ENCODE assay signal across 39 cellular contexts in genomic region chr19:13466697-13467096, GRCh38.
"Had no signal": no experiment of that assay in that cellular context is flagged by ENCODE, and none has a peak within 500 bp of the region (broad histone marks: within the 10 kb centered on the region; RNA-seq: fewer than 3 reads in every experiment).

No MANE protein-coding gene starts in this region.

- H3K27ac Mint-ChIP-seq: activated naive CD4-positive, alpha-beta T cell treated with anti-CD3 and anti-CD28 coated beads for 36 hours; activated naive CD4-positive, alpha-beta T cell treated with anti-CD3 and anti-CD28 coated beads, Interleukin-2, amount 50 U/mL, for 24 hours; activated naive CD8-positive, alpha-beta T cell; activated naive CD8-positive, alpha-beta T cell treated with anti-CD3 and anti-CD28 coated beads for 36 hours; activated naive CD8-positive, alpha-beta T cell treated with anti-CD3 and anti-CD28 coated beads, Interleukin-2, amount 10 ng/mL, durations not matched to agents 7 days and 5 days; activated naive CD8-positive, alpha-beta T cell treated with anti-CD3 and anti-CD28 coated beads, Interleukin-2, amount 50 U/mL, for 24 hours; activated T-cell treated with anti-CD3 and anti-CD28 coated beads, Interleukin-2, amount 50 U/mL, for 24 hours; activated T-cell treated with anti-CD3 and anti-CD28 coated beads, Interleukin-2, amount 50 U/mL, for 72 hours; activated T-helper 1 cell treated with anti-CD3 and anti-CD28 coated beads, Interleukin-12 subunit alpha, Interleukin-12 subunit beta, Interleukin-2, Interleukin-4 antibody, amounts not matched to agents 30 ng/mL and 10 ng/mL and 1 ng/mL, durations not matched to agents 14 hours and 24 hours and 36 hours; activated T-helper 17 cell treated with anti-CD3 and anti-CD28 coated beads, Interleukin-2, amount 50 U/mL, for 72 hours; activated T-helper 2 cell treated with anti-CD3 and anti-CD28 coated beads, Interferon-gamma antibody, Interleukin-2, Interleukin-4, amounts not matched to agents 10 μg/mL and 5 μg/mL and 100 μg/mL, durations not matched to agents 14 hours and 24 hours and 36 hours; brain had no signal

- H3K27ac ChIP-seq: adrenal gland, ascending aorta, body of pancreas, brain microvascular endothelial cell, breast epithelium, cardiac muscle cell had no signal

- H3K4me3 Mint-ChIP-seq: activated naive CD4-positive, alpha-beta T cell treated with anti-CD3 and anti-CD28 coated beads for 36 hours; activated naive CD4-positive, alpha-beta T cell treated with anti-CD3 and anti-CD28 coated beads, Interleukin-2, amount 10 ng/mL, durations not matched to agents 7 days and 5 days; activated naive CD4-positive, alpha-beta T cell treated with anti-CD3 and anti-CD28 coated beads, Interleukin-2, amount 50 U/mL, for 24 hours; activated naive CD8-positive, alpha-beta T cell; activated naive CD8-positive, alpha-beta T cell treated with anti-CD3 and anti-CD28 coated beads for 36 hours; activated naive CD8-positive, alpha-beta T cell treated with anti-CD3 and anti-CD28 coated beads, Interleukin-2, amount 10 ng/mL, durations not matched to agents 7 days and 5 days; activated naive CD8-positive, alpha-beta T cell treated with anti-CD3 and anti-CD28 coated beads, Interleukin-2, amount 50 U/mL, for 24 hours; activated T-cell treated with anti-CD3 and anti-CD28 coated beads, Interleukin-2, amount 50 U/mL, for 24 hours; activated T-cell treated with anti-CD3 and anti-CD28 coated beads, Interleukin-2, amount 50 U/mL, for 4 hours; activated T-cell treated with anti-CD3 and anti-CD28 coated beads, Interleukin-2, amount 50 U/mL, for 72 hours; activated T-helper 1 cell treated with anti-CD3 and anti-CD28 coated beads, Interleukin-12 subunit alpha, Interleukin-12 subunit beta, Interleukin-2, Interleukin-4 antibody, amounts not matched to agents 30 ng/mL and 10 ng/mL and 1 ng/mL, durations not matched to agents 14 hours and 24 hours and 36 hours; activated T-helper 17 cell treated with anti-CD3 and anti-CD28 coated beads, Interleukin-2, amount 50 U/mL, for 72 hours; brain; central memory CD8-positive, alpha-beta T cell had no signal

- FAIRE-seq: astrocyte, bronchial epithelial cell had no signal

- ATAC-seq: activated naive CD4-positive, alpha-beta T cell treated with anti-CD3 and anti-CD28 coated beads, Interleukin-2, amount 50 U/mL, for 72 hours; activated naive CD8-positive, alpha-beta T cell treated with anti-CD3 and anti-CD28 coated beads, Interleukin-2, amount 50 U/mL, for 24 hours; activated T-cell treated with anti-CD3 and anti-CD28 coated beads, Interleukin-2, amount 50 U/mL, for 4 hours; activated T-cell treated with anti-CD3 and anti-CD28 coated beads, Interleukin-2, amount 50 U/mL, for 72 hours; activated T-helper 17 cell treated with anti-CD3 and anti-CD28 coated beads, Interleukin-2, amount 50 U/mL, for 72 hours; body of pancreas had no signal

- H3K9me3 Mint-ChIP-seq: activated naive CD4-positive, alpha-beta T cell treated with anti-CD3 and anti-CD28 coated beads for 36 hours; activated naive CD4-positive, alpha-beta T cell treated with anti-CD3 and anti-CD28 coated beads, Interleukin-2, amount 50 U/mL, for 24 hours; activated naive CD8-positive, alpha-beta T cell treated with anti-CD3 and anti-CD28 coated beads for 36 hours; activated T-cell treated with anti-CD3 and anti-CD28 coated beads, Interleukin-2, amount 50 U/mL, for 24 hours; activated T-helper 1 cell treated with anti-CD3 and anti-CD28 coated beads, Interleukin-12 subunit alpha, Interleukin-12 subunit beta, Interleukin-2, Interleukin-4 antibody, amounts not matched to agents 30 ng/mL and 10 ng/mL and 1 ng/mL, durations not matched to agents 14 hours and 24 hours and 36 hours; activated T-helper 2 cell treated with anti-CD3 and anti-CD28 coated beads, Interferon-gamma antibody, Interleukin-2, Interleukin-4, amounts not matched to agents 10 μg/mL and 5 μg/mL and 100 μg/mL, durations not matched to agents 14 hours and 24 hours and 36 hours had no signal

- H3K36me3 ChIP-seq: adrenal gland, ascending aorta, brain microvascular endothelial cell, breast epithelium, cardiac muscle cell had no signal

- H3K4me1 Mint-ChIP-seq: activated naive CD4-positive, alpha-beta T cell treated with anti-CD3 and anti-CD28 coated beads, Interleukin-2, amount 10 ng/mL, durations not matched to agents 7 days and 5 days; activated naive CD4-positive, alpha-beta T cell treated with anti-CD3 and anti-CD28 coated beads, Interleukin-2, amount 50 U/mL, for 24 hours; activated naive CD8-positive, alpha-beta T cell treated with anti-CD3 and anti-CD28 coated beads for 36 hours; activated naive CD8-positive, alpha-beta T cell treated with anti-CD3 and anti-CD28 coated beads, Interleukin-2, amount 10 ng/mL, durations not matched to agents 7 days and 5 days; activated naive CD8-positive, alpha-beta T cell treated with anti-CD3 and anti-CD28 coated beads, Interleukin-2, amount 50 U/mL, for 24 hours; activated T-helper 17 cell treated with anti-CD3 and anti-CD28 coated beads, Interleukin-2, amount 50 U/mL, for 72 hours; brain; central memory CD8-positive, alpha-beta T cell had no signal

- DNase-seq: activated effector memory CD4-positive, alpha-beta T cell treated with anti-CD3 and anti-CD28 coated beads, Interleukin-2, amount 50 U/mL, for 16 hours; activated effector memory CD4-positive, alpha-beta T cell treated with Interleukin-2 at 50 U/mL for 16 hours; activated gamma-delta T cell; activated gamma-delta T cell treated with Interleukin-2 at 50 U/mL for 16 hours; activated naive CD4-positive, alpha-beta T cell; activated naive CD4-positive, alpha-beta T cell treated with anti-CD3 and anti-CD28 coated beads for 36 hours; activated naive CD4-positive, alpha-beta T cell treated with anti-CD3 and anti-CD28 coated beads, Interleukin-2, amount 10 ng/mL, durations not matched to agents 7 days and 5 days; activated naive CD4-positive, alpha-beta T cell treated with anti-CD3 and anti-CD28 coated beads, Interleukin-2, amount 50 U/mL, for 16 hours; activated naive CD4-positive, alpha-beta T cell treated with Interleukin-2 at 50 U/mL for 16 hours; activated naive CD8-positive, alpha-beta T cell treated with anti-CD3 and anti-CD28 coated beads for 36 hours; activated naive CD8-positive, alpha-beta T cell treated with anti-CD3 and anti-CD28 coated beads, Interleukin-2, amount 10 ng/mL, durations not matched to agents 7 days and 5 days; activated naive CD8-positive, alpha-beta T cell treated with anti-CD3 and anti-CD28 coated beads, Interleukin-2, amount 50 U/mL, for 24 hours; activated T-cell treated with anti-CD3 and anti-CD28 coated beads, Interleukin-2, amount 50 U/mL, for 24 hours; activated T-cell treated with anti-CD3 and anti-CD28 coated beads, Interleukin-2, amount 50 U/mL, for 4 hours; activated T-cell treated with anti-CD3 and anti-CD28 coated beads, Interleukin-2, amount 50 U/mL, for 48 hours; activated T-cell treated with anti-CD3 and anti-CD28 coated beads, Interleukin-2, amount 50 U/mL, for 72 hours; adrenal gland; amniotic stem cell; amygdala; anterior cingulate cortex; aorta; body of pancreas; brain microvascular endothelial cell; caudate nucleus; central memory CD4-positive, alpha-beta T cell; cerebellar nuclear complex had no signal

- H3K36me3 Mint-ChIP-seq: activated naive CD4-positive, alpha-beta T cell treated with anti-CD3 and anti-CD28 coated beads, Interleukin-2, amount 10 ng/mL, durations not matched to agents 7 days and 5 days; activated naive CD4-positive, alpha-beta T cell treated with anti-CD3 and anti-CD28 coated beads, Interleukin-2, amount 50 U/mL, for 24 hours; activated naive CD8-positive, alpha-beta T cell; activated naive CD8-positive, alpha-beta T cell treated with anti-CD3 and anti-CD28 coated beads for 36 hours; activated naive CD8-positive, alpha-beta T cell treated with anti-CD3 and anti-CD28 coated beads, Interleukin-2, amount 10 ng/mL, durations not matched to agents 7 days and 5 days had no signal

- H3K27me3 ChIP-seq: adrenal gland, ascending aorta, body of pancreas, brain microvascular endothelial cell, cardiac muscle cell had no signal

- H3K4me3 ChIP-seq: adrenal gland, ascending aorta, body of pancreas, breast epithelium, cardiac muscle cell had no signal

- H3K4me1 ChIP-seq: adrenal gland, ascending aorta, body of pancreas, breast epithelium had no signal

- H3K9me3 ChIP-seq: adrenal gland, ascending aorta, body of pancreas, breast epithelium had no signal

- H3K27me3 Mint-ChIP-seq: activated naive CD4-positive, alpha-beta T cell treated with anti-CD3 and anti-CD28 coated beads, Interleukin-2, amount 10 ng/mL, durations not matched to agents 7 days and 5 days had no signal
